8 cellular contexts compared by ENCODE assay signal in genomic region chr12:32755051-32755653, GRCh38. TPM values are rescaled to one million over a fixed set of nuclear protein-coding genes. Genes with fewer than 3 reads are reported as not detected.
DNase-seq lines count a peak whose midpoint lies in the region; ATAC-seq, FAIRE-seq and TF ChIP-seq lines count a peak whose summit lies in the region.

No MANE protein-coding gene starts in this region.

- peaks cover 10% of the 10 kb centered on the region for H3K79me1 ChIP-seq in trophoblast cell (ENCODE audit: low read length)

- peak overlapping the region; percentile 87 for H3K4me3 Mint-ChIP-seq in type B pancreatic cell

- peak overlapping the region; percentile 83 for H2AK5ac ChIP-seq in trophoblast cell (ENCODE audit: low read length)

- intact Hi-C loops in Right ventricle myocardium superior (cut with DNase I), result loop anchor here (5.0 kb wide), 1 partner anchor 1267 kb away; the partner anchor contains the start of gene ALG10

- H3K27ac ChIP-seq in SK-N-MC (peak overlapping the region; percentile 96), trophoblast cell (ENCODE audit: low read depth, low read length) (peak overlapping the region; percentile 88)

- H3K36me3 ChIP-seq in SK-N-MC (ENCODE audit: insufficient read depth, low read length) (peaks cover 34% of the 10 kb centered on the region), trophoblast cell (ENCODE audit: control insufficient read depth in 1 of 2, insufficient read depth in 2 of 2, low read length in 2 of 2) (peaks cover 14 to 19% of the 10 kb centered on the region in 2 experiments)

- DNase-seq in GDM1 (lab: John Stamatoyannopoulos, UW), result peak; percentile 74
- DNase-seq in H54 (ENCODE audit: insufficient read length, low spot score), result peak; percentile 62
- DNase-seq in SK-N-MC (ENCODE audit: low read depth, low spot score), result no peak
- peak; percentile 77 to 79 for DNase-seq in activated naive CD4-positive, alpha-beta T cell treated with anti-CD3 and anti-CD28 coated beads, Interleukin-2, amount 50 U/mL, for 72 hours (ENCODE audit: low spot score in 2 of 2)
- DNase-seq in Right ventricle myocardium superior, result peak; percentile 69
- peak; percentile 89 to 90 for DNase-seq in trophoblast cell
- peak; percentile 83 for DNase-seq in type B pancreatic cell (ENCODE audit: extremely low spot score, unreplicated experiment)

- peak overlapping the region; percentile 97 for H4K8ac ChIP-seq in trophoblast cell (ENCODE audit: low read depth, low read length)

- H3K27me3 Mint-ChIP-seq in type B pancreatic cell, result no peaks in the 10 kb centered on the region

- H2BK120ac ChIP-seq in trophoblast cell (ENCODE audit: insufficient read depth, low read length, poor library complexity), result peak overlapping the region; percentile 88

- H3K23ac ChIP-seq in trophoblast cell (ENCODE audit: low read length), result no peak overlapping the region

- ATAC-seq in activated naive CD4-positive, alpha-beta T cell treated with anti-CD3 and anti-CD28 coated beads, Interleukin-2, amount 50 U/mL, for 72 hours, result peak; percentile 69 to 73
- ATAC-seq in Right ventricle myocardium superior (ENCODE audit: poor library complexity), result peak; percentile 68

- WGBS in trophoblast cell (ENCODE audit: extremely low coverage, insufficient coverage, insufficient read length), result no CpG with 5 or more reads among the region's 40 CpGs

- H3K4me3 ChIP-seq in SK-N-MC (peak overlapping the region; percentile 96), trophoblast cell (ENCODE audit: low read depth, low read length) (peak overlapping the region; percentile 97)

- H3K4me1 Mint-ChIP-seq in type B pancreatic cell (ENCODE audit: unreplicated experiment), result peaks cover 13% of the 10 kb centered on the region

- H3K4me2 ChIP-seq in trophoblast cell (ENCODE audit: low read length), result peak overlapping the region; percentile 82

- peak overlapping the region; percentile 97 for H3K18ac ChIP-seq in trophoblast cell (ENCODE audit: low read length)

- TF ChIP-seq CTCF in LNCAP (IDR thresholded peaks at IDR 0.05), result peak; percentile 84
- peak; percentile 86 for TF ChIP-seq CTCF in type B pancreatic cell (conservative IDR thresholded peaks at IDR 0.05)

- H2AFZ ChIP-seq in trophoblast cell (ENCODE audit: insufficient read depth, low read length, poor library complexity), result peak overlapping the region; percentile 94

- H2BK12ac ChIP-seq in trophoblast cell (ENCODE audit: low read length), result peak overlapping the region; percentile 47

- H4K12ac ChIP-seq in trophoblast cell (ENCODE audit: low read depth, low read length), result peak overlapping the region; percentile 92

- peaks cover 5% of the 10 kb centered on the region for H3K79me2 ChIP-seq in trophoblast cell (ENCODE audit: control insufficient read depth, insufficient read depth, low read length, poor library complexity)

- peak; percentile 45 for TF ChIP-seq POLR2A in H54 (IDR thresholded peaks at IDR 0.05; ENCODE audit: low read depth, low read length)

- H3K4me1 ChIP-seq in trophoblast cell (ENCODE audit: control insufficient read depth in 1 of 2, insufficient read depth in 2 of 2, low read length in 2 of 2), result peaks cover 6 to 8% of the 10 kb centered on the region in 2 experiments

- H3K14ac ChIP-seq in trophoblast cell (ENCODE audit: low read length), result peak overlapping the region; percentile 95

- H3K36me3 Mint-ChIP-seq in activated naive CD4-positive, alpha-beta T cell treated with anti-CD3 and anti-CD28 coated beads, Interleukin-2, amount 50 U/mL, for 72 hours, result peaks cover 8 to 15% of the 10 kb centered on the region in 2 donors
- peaks cover 16% of the 10 kb centered on the region for H3K36me3 Mint-ChIP-seq in type B pancreatic cell

- peak overlapping the region; percentile 92 for H3K4ac ChIP-seq in trophoblast cell (ENCODE audit: low read depth, low read length)

- peak overlapping the region; percentile 97 for H4K91ac ChIP-seq in trophoblast cell (ENCODE audit: low read depth, low read length)

- no peaks in the 10 kb centered on the region for H3K27me3 ChIP-seq in trophoblast cell (ENCODE audit: insufficient read depth, low read length)

- peak overlapping the region; percentile 92 to 98 for H3K27ac Mint-ChIP-seq in activated naive CD4-positive, alpha-beta T cell treated with anti-CD3 and anti-CD28 coated beads, Interleukin-2, amount 50 U/mL, for 72 hours
- peak overlapping the region; percentile 98 for H3K27ac Mint-ChIP-seq in type B pancreatic cell

- peak overlapping the region; percentile 95 for H3K9ac ChIP-seq in SK-N-MC (ENCODE audit: insufficient read length)
- peak overlapping the region; percentile 98 for H3K9ac ChIP-seq in trophoblast cell (ENCODE audit: low read length)

- FAIRE-seq in H54 (lab: Jason Lieb, UNC), result peak; percentile 93

- H2BK5ac ChIP-seq in trophoblast cell (ENCODE audit: low read depth, low read length, poor library complexity), result peak overlapping the region; percentile 87

- H3K9me3 Mint-ChIP-seq in activated naive CD4-positive, alpha-beta T cell treated with anti-CD3 and anti-CD28 coated beads, Interleukin-2, amount 50 U/mL, for 72 hours, result no peaks in the 10 kb centered on the region
- no peaks in the 10 kb centered on the region for H3K9me3 Mint-ChIP-seq in type B pancreatic cell

- H3K9me3 ChIP-seq in SK-N-MC (ENCODE audit: low read depth, low read length) (no peaks in the 10 kb centered on the region), trophoblast cell (ENCODE audit: insufficient read depth, low read depth, low read length) (peaks cover 4% of the 10 kb centered on the region)

RNA-seq across cellular contexts. Expression of gene YARS2, which starts 0.5 kb away (rescaled TPM):
- total RNA-seq in activated naive CD4-positive, alpha-beta T cell treated with anti-CD3 and anti-CD28 coated beads, Interleukin-2, amount 50 U/mL, for 72 hours, result 10 to 100 TPM; 18.0 to 28.8 TPM
- total RNA-seq in Right ventricle myocardium superior, result 7.8 TPM
- 22.7 and 24.2 TPM in 2 replicates for polyA plus RNA-seq in trophoblast cell (2013)
- total RNA-seq in type B pancreatic cell (ENCODE audit: low replicate concordance), result 23.6 and 31.4 TPM in 2 replicates
